Comparison of ENCODE assay signal across 8 cellular contexts in genomic region chr11:18634140-18635032, GRCh38. TPM values are rescaled to one million over a fixed set of nuclear protein-coding genes. Genes with fewer than 3 reads are reported as not detected.
A peak's percentile ranks its signal among the peaks of the same experiment; 100 is the strongest.
DNase-seq lines count a peak whose midpoint lies in the region; ATAC-seq and TF ChIP-seq lines count a peak whose summit lies in the region.

TSS of gene SPTY2D1 (minus strand) at chr11:18634342. CDS start at chr11:18634257, 85 bp downstream.

- DNase-seq in DMS53 (lab: John Stamatoyannopoulos, UW) (peak; percentile 100), KG1 (lab: John Stamatoyannopoulos, UW) (peak; percentile 93), Panc1 (ENCODE audit: low read depth, low spot score) (peak; percentile 88)
- peak; percentile 95 for DNase-seq in activated T-cell treated with anti-CD3 and anti-CD28 coated beads, Interleukin-2, amount 50 U/mL, for 4 hours
- DNase-seq in stimulated activated CD8-positive, alpha-beta memory T cell treated with anti-CD3 and anti-CD28 coated beads, Interleukin-7, amount 100 ng/mL, for 24 hours (ENCODE audit: low read depth), result peak; percentile 94

- peaks cover 31% of the 10 kb centered on the region for H3K4me1 Mint-ChIP-seq in activated T-cell treated with anti-CD3 and anti-CD28 coated beads, Interleukin-2, amount 50 U/mL, for 4 hours (ENCODE audit: low read depth)

- CTCF ChIA-PET in Panc1 (lab: Charles Lee), result interaction anchor here (0.5 to 0.9 kb wide), 2 partner anchors 24 to 88 kb away, joined by 3 to 4 read pairs; no protein-coding TSS in a partner anchor

- peak within 1 kb of the TSS; percentile 98 for H3K4me3 Mint-ChIP-seq in activated T-cell treated with anti-CD3 and anti-CD28 coated beads, Interleukin-2, amount 50 U/mL, for 4 hours

- H3K9me3 ChIP-seq in Panc1 (ENCODE audit: control insufficient read depth, insufficient read depth, low read depth, low read length) (no peaks in the 10 kb centered on the region), muscle layer of colon (ENCODE audit: low read length) (no peaks in the 10 kb centered on the region)

- in situ Hi-C loops in Panc1 (cut with HindIII; ENCODE audit: low pct_unique_long_range_greater_than_20kb, low sequenced_read_pairs), result no loop called here

- H3K27ac ChIP-seq in Panc1 (ENCODE audit: low read length) (peak within 1 kb of the TSS; percentile 93), muscle layer of colon (ENCODE audit: low read depth, low read length) (peak within 1 kb of the TSS; percentile 83)

- H3K9me3 Mint-ChIP-seq in activated T-cell treated with anti-CD3 and anti-CD28 coated beads, Interleukin-2, amount 50 U/mL, for 4 hours, result no peaks in the 10 kb centered on the region

- intact Hi-C loops in Panc1 (cut with micrococcal nuclease; ENCODE audit: unreplicated experiment), result no loop called here

- H3K4me3 ChIP-seq in Panc1 (ENCODE audit: low read depth in 2 of 2, low read length in 2 of 2) (peak within 1 kb of the TSS; percentile 97 to 99), muscle layer of colon (ENCODE audit: low read depth in 1 of 2, low read length in 2 of 2) (peak within 1 kb of the TSS; percentile 69 to 97)

- peaks cover 4% of the 10 kb centered on the region; the same call in 1 of the 2 replicates for H3K36me3 ChIP-seq in Panc1 (ENCODE audit: control insufficient read depth, insufficient read depth, low read length)
- H3K36me3 ChIP-seq in muscle layer of colon (ENCODE audit: insufficient read depth, low read length), result no peaks in the 10 kb centered on the region

- BruUV-seq in Panc1 (replicated peaks; lab: Mats Ljungman, UMichigan), result TSS peak; percentile 99

- H3K27me3 ChIP-seq in Panc1 (ENCODE audit: control insufficient read depth, insufficient read depth, low read length) (no peaks in the 10 kb centered on the region), muscle layer of colon (ENCODE audit: control insufficient read depth in 1 of 2, insufficient read depth in 2 of 2, low read length in 2 of 2) (no peaks in the 10 kb centered on the region)

- H3K4me1 ChIP-seq in Panc1 (ENCODE audit: control insufficient read depth, insufficient read depth, low read length) (peaks cover 8% of the 10 kb centered on the region), muscle layer of colon (ENCODE audit: insufficient read depth, low read length) (peaks cover 15% of the 10 kb centered on the region)

- POLR2A ChIA-PET in Panc1 (lab: Charles Lee), result interaction anchor here (0.5 to 0.7 kb wide), 3 partner anchors 52 to 1508 kb away, joined by 3 to 6 read pairs (median 4); no protein-coding TSS in a partner anchor

- H3K27me3 Mint-ChIP-seq in activated T-cell treated with anti-CD3 and anti-CD28 coated beads, Interleukin-2, amount 50 U/mL, for 4 hours (ENCODE audit: low read depth), result no peaks in the 10 kb centered on the region

- no peak for TF ChIP-seq CTCF in Panc1 (IDR thresholded peaks at IDR 0.05)

- H3K36me3 Mint-ChIP-seq in activated T-cell treated with anti-CD3 and anti-CD28 coated beads, Interleukin-2, amount 50 U/mL, for 4 hours (ENCODE audit: insufficient read depth), result peaks cover 3% of the 10 kb centered on the region

- ATAC-seq in GM21723 (IDR thresholded peaks at IDR 0.05; ENCODE audit: unreplicated experiment) (peak; percentile 95), Panc1 (peak; percentile 100), esophagus mucosa (peak; percentile 100)
- peak; percentile 97 to 98 for ATAC-seq in activated T-cell treated with anti-CD3 and anti-CD28 coated beads, Interleukin-2, amount 50 U/mL, for 4 hours

- H3K9ac ChIP-seq in muscle layer of colon (ENCODE audit: low read length), result peak within 1 kb of the TSS; percentile 88

RNA-seq across cellular contexts. Expression of gene SPTY2D1, which starts in this region (rescaled TPM):
- total RNA-seq in Panc1 (2021; ENCODE audit: unreplicated experiment) (14.8 TPM), esophagus mucosa (14.4 TPM)
- 7.0 TPM for polyA plus RNA-seq in Panc1 (2012; ENCODE audit: insufficient read length)
- 10 to 100 TPM; 24.5 to 30.2 (median 28.2) TPM for total RNA-seq in activated T-cell treated with anti-CD3 and anti-CD28 coated beads, Interleukin-2, amount 50 U/mL, for 4 hours

Comparison
In these comparisons a context has a peak if more than half of its experiments do, and no peak if none do; other contexts are left out.
1. Peak in every context shown above with its lines: DNase-seq, ATAC-seq, H3K4me3 ChIP-seq and H3K27ac ChIP-seq.